20 cellular contexts compared by ENCODE assay signal in genomic region chr12:28278499-28278898, GRCh38.
"Had no signal": no experiment of that assay in that cellular context is flagged by ENCODE, and none has a peak within 500 bp of the region (broad histone marks: within the 10 kb centered on the region; RNA-seq: fewer than 3 reads in every experiment).

No MANE protein-coding gene starts in this region.

- DNase-seq: activated CD4-positive, alpha-beta memory T cell treated with anti-CD3 and anti-CD28 coated beads for 36 hours; activated CD4-positive, alpha-beta T cell treated with anti-CD3 and anti-CD28 coated beads, Interleukin-2, amount 10 ng/mL, durations not matched to agents 24 days and 14 days; activated CD4-positive, CD25-positive, alpha-beta regulatory T cell treated with anti-CD3 and anti-CD28 coated beads, Interleukin-2, amount 50 U/mL, for 72 hours; activated CD8-positive, alpha-beta memory T cell treated with anti-CD3 and anti-CD28 coated beads, Interleukin-2, amount 50 U/mL, for 4 hours; activated effector memory CD4-positive, alpha-beta T cell treated with anti-CD3 and anti-CD28 coated beads, Interleukin-2, amount 50 U/mL, for 16 hours; activated naive CD4-positive, alpha-beta T cell treated with anti-CD3 and anti-CD28 coated beads for 36 hours; activated T-cell treated with anti-CD3 and anti-CD28 coated beads, Interleukin-2, amount 50 U/mL, for 1 hour; amniotic stem cell; central memory CD4-positive, alpha-beta T cell; foreskin melanocyte; left ventricle myocardium superior; mucosa of descending colon; retina; small intestine; stimulated activated CD4-positive, alpha-beta T cell treated with anti-CD3 and anti-CD28 coated beads, Interleukin-4, amount 100 ng/mL, for 24 hours; T-helper 9 cell; trophoblast cell had no signal

- H3K4me3 ChIP-seq: breast epithelium, esophagus muscularis mucosa, mucosa of descending colon, thoracic aorta had no signal

- H3K36me3 ChIP-seq: breast epithelium, esophagus muscularis mucosa, thoracic aorta had no signal

- H3K4me1 ChIP-seq: breast epithelium had no signal

- H3K27ac ChIP-seq: breast epithelium, esophagus muscularis mucosa, thoracic aorta had no signal

- H3K9me3 ChIP-seq: esophagus muscularis mucosa had no signal

- H3K27me3 ChIP-seq: breast epithelium, esophagus muscularis mucosa had no signal
